Comparison of ENCODE assay signal across 18 cellular contexts in genomic region chr1:238690415-238690814, GRCh38.
DNase-seq lines count a peak whose midpoint lies in the region; ATAC-seq and TF ChIP-seq lines count a peak whose summit lies in the region.
"Had no signal": no experiment of that assay in that cellular context is flagged by ENCODE, and none has a peak within 500 bp of the region (broad histone marks: within the 10 kb centered on the region; RNA-seq: fewer than 3 reads in every experiment).

No MANE protein-coding gene starts in this region.

- no peak overlapping the region for H3K27ac Mint-ChIP-seq in activated CD8-positive, alpha-beta memory T cell treated with anti-CD3 and anti-CD28 coated beads, Interleukin-2, amount 10 ng/mL, durations not matched to agents 7 days and 5 days
- H3K27ac Mint-ChIP-seq: activated naive CD8-positive, alpha-beta T cell; nephron; stimulated activated naive CD8-positive, alpha-beta T cell treated with anti-CD3 and anti-CD28 coated beads, Interleukin-15, amount 100 ng/mL, for 72 hours had no signal

- in situ Hi-C loops in brain microvascular endothelial cell (cut with HindIII; ENCODE audit: low pct_ligation_motif_present, low sequenced_read_pairs) = no loop called here

- TF ChIP-seq CTCF in AG09309 (IDR thresholded peaks at IDR 0.05; ENCODE audit: control insufficient read depth, insufficient read depth, low read depth, low read length, missing control alignments) (peak; percentile 35), brain microvascular endothelial cell (IDR thresholded peaks at IDR 0.05; ENCODE audit: low read depth, low read length, missing control alignments) (peak; percentile 37)

- peak; percentile 55 for TF ChIP-seq RAD21 in Ishikawa (IDR thresholded peaks at IDR 0.05; ENCODE audit: low read depth)

- CTCF ChIA-PET in activated CD8-positive, alpha-beta memory T cell treated with anti-CD3 and anti-CD28 coated beads, Interleukin-2, amount 10 ng/mL, durations not matched to agents 7 days and 5 days (lab: Charles Lee) = no interaction called here

- no peak for TF ChIP-seq EP300 in Ishikawa (IDR thresholded peaks at IDR 0.05; ENCODE audit: borderline replicate concordance)

- H3K27ac ChIP-seq in brain microvascular endothelial cell = no peak overlapping the region

- no peak overlapping the region for H3K4me3 ChIP-seq in AG09309 (ENCODE audit: control insufficient read depth, low read depth, low read length)
- H3K4me3 ChIP-seq in brain microvascular endothelial cell (ENCODE audit: low read depth, low read length) = no peak overlapping the region

- no peaks in the 10 kb centered on the region for H3K36me3 ChIP-seq in brain microvascular endothelial cell (replicated peaks)

- no peaks in the 10 kb centered on the region for H3K27me3 Mint-ChIP-seq in activated CD8-positive, alpha-beta memory T cell treated with anti-CD3 and anti-CD28 coated beads, Interleukin-2, amount 10 ng/mL, durations not matched to agents 7 days and 5 days
- H3K27me3 Mint-ChIP-seq: activated naive CD8-positive, alpha-beta T cell; stimulated activated naive CD8-positive, alpha-beta T cell treated with anti-CD3 and anti-CD28 coated beads, Interleukin-15, amount 100 ng/mL, for 72 hours had no signal

- peaks cover 6% of the 10 kb centered on the region for H3K9me3 Mint-ChIP-seq in activated CD8-positive, alpha-beta memory T cell treated with anti-CD3 and anti-CD28 coated beads, Interleukin-2, amount 10 ng/mL, durations not matched to agents 7 days and 5 days (ENCODE audit: low read depth)

- DNase-seq in AG09309 (ENCODE audit: low read depth) (peak; percentile 3), brain microvascular endothelial cell (peak; percentile 23), glomerular visceral epithelial cell (ENCODE audit: extremely low spot score) (peak; percentile 10), DMS 273 treated with DMSO at 0.1 percent for 48 hours (lab: John Stamatoyannopoulos, UW) (no peak), NCI-H526 (lab: John Stamatoyannopoulos, UW) (no peak)
- DNase-seq in activated CD8-positive, alpha-beta memory T cell treated with anti-CD3 and anti-CD28 coated beads, Interleukin-2, amount 10 ng/mL, durations not matched to agents 7 days and 5 days = no peak
- DNase-seq: activated CD4-positive, alpha-beta T cell treated with anti-CD3 and anti-CD28 coated beads, Interleukin-2, amount 50 U/mL, for 4 hours; activated T-cell treated with anti-CD3 and anti-CD28 coated beads, Interleukin-2, amount 50 U/mL, for 48 hours; central memory CD4-positive, alpha-beta T cell; glutamatergic neuron; NCI-H1048; NCI-H2081; NCI-H526 treated with DMSO at 0.1 percent for 48 hours; stimulated activated naive CD8-positive, alpha-beta T cell treated with anti-CD3 and anti-CD28 coated beads, Interleukin-15, amount 100 ng/mL, for 72 hours had no signal

- no peaks in the 10 kb centered on the region for H3K36me3 Mint-ChIP-seq in activated CD8-positive, alpha-beta memory T cell treated with anti-CD3 and anti-CD28 coated beads, Interleukin-2, amount 10 ng/mL, durations not matched to agents 7 days and 5 days
- H3K36me3 Mint-ChIP-seq: activated naive CD8-positive, alpha-beta T cell had no signal

- no peaks in the 10 kb centered on the region for H3K27me3 ChIP-seq in brain microvascular endothelial cell (replicated peaks)

- no peak for ATAC-seq in GM19023 (IDR thresholded peaks at IDR 0.05; ENCODE audit: unreplicated experiment)
- ATAC-seq in activated CD8-positive, alpha-beta memory T cell treated with anti-CD3 and anti-CD28 coated beads, Interleukin-2, amount 10 ng/mL, durations not matched to agents 7 days and 5 days = no peak
- ATAC-seq: stimulated activated naive CD8-positive, alpha-beta T cell treated with anti-CD3 and anti-CD28 coated beads, Interleukin-15, amount 100 ng/mL, for 72 hours had no signal

- no peak overlapping the region for H3K4me3 Mint-ChIP-seq in activated CD8-positive, alpha-beta memory T cell treated with anti-CD3 and anti-CD28 coated beads, Interleukin-2, amount 10 ng/mL, durations not matched to agents 7 days and 5 days
- H3K4me3 Mint-ChIP-seq: activated naive CD8-positive, alpha-beta T cell; nephron; stimulated activated naive CD8-positive, alpha-beta T cell treated with anti-CD3 and anti-CD28 coated beads, Interleukin-15, amount 100 ng/mL, for 72 hours had no signal

- no peaks in the 10 kb centered on the region for H3K4me1 Mint-ChIP-seq in activated CD8-positive, alpha-beta memory T cell treated with anti-CD3 and anti-CD28 coated beads, Interleukin-2, amount 10 ng/mL, durations not matched to agents 7 days and 5 days
- H3K4me1 Mint-ChIP-seq: nephron; stimulated activated naive CD8-positive, alpha-beta T cell treated with anti-CD3 and anti-CD28 coated beads, Interleukin-15, amount 100 ng/mL, for 72 hours had no signal

TF ChIP-seq in Ishikawa, 13 proteins besides CTCF, POLR2A, EP300 and RAD21:
- TF ChIP-seq TEAD4 (IDR thresholded peaks at IDR 0.05) (no peak), USF1 (IDR thresholded peaks at IDR 0.05) (no peak), NFIC (IDR thresholded peaks at IDR 0.05) (no peak), TCF12 (IDR thresholded peaks at IDR 0.05; ENCODE audit: low read depth) (no peak), YY1 (IDR thresholded peaks at IDR 0.05; ENCODE audit: low read depth) (no peak), CEBPB (IDR thresholded peaks at IDR 0.05) (no peak), ZBTB7A (IDR thresholded peaks at IDR 0.05; ENCODE audit: low read depth) (no peak), TAF1 (IDR thresholded peaks at IDR 0.05; ENCODE audit: low read depth) (no peak)

Comparison
In these comparisons a context has a peak if more than half of its experiments do, and no peak if none do; other contexts are left out.
1. DNase-seq: peak in AG09309 (single experiment), brain microvascular endothelial cell (single experiment) and glomerular visceral epithelial cell (single experiment); none in DMS 273 treated with DMSO at 0.1 percent for 48 hours (single experiment), NCI-H526 (0 of 2) and activated CD8-positive, alpha-beta memory T cell treated with anti-CD3 and anti-CD28 coated beads, Interleukin-2, amount 10 ng/mL, durations not matched to agents 7 days and 5 days (single experiment).